Comparison of ENCODE assay signal across 7 cellular contexts in genomic region chr12:111600296-111600562, GRCh38. TPM values are rescaled to one million over a fixed set of nuclear protein-coding genes. Genes with fewer than 3 reads are reported as not detected.
DNase-seq lines count a peak whose midpoint lies in the region; ATAC-seq and TF ChIP-seq lines count a peak whose summit lies in the region.

No MANE protein-coding gene starts in this region.

- H3K9me3 ChIP-seq in iPS-15b (ENCODE audit: control insufficient read depth, insufficient read depth, low read length) = no peaks in the 10 kb centered on the region

- no peaks in the 10 kb centered on the region for H3K27me3 ChIP-seq in HL-60 (ENCODE audit: insufficient read depth, poor library complexity, severe bottlenecking)
- H3K27me3 ChIP-seq in iPS-15b (ENCODE audit: control insufficient read depth, insufficient read depth, low read length) = no peaks in the 10 kb centered on the region

- peaks cover 10% of the 10 kb centered on the region for H3K36me3 Mint-ChIP-seq in activated T-helper 17 cell treated with anti-CD3 and anti-CD28 coated beads, Interleukin-2, amount 50 U/mL, for 72 hours (ENCODE audit: low read depth)
- peaks cover 15% of the 10 kb centered on the region for H3K36me3 Mint-ChIP-seq in stimulated activated effector memory CD8-positive, alpha-beta T cell treated with anti-CD3 and anti-CD28 coated beads, Interleukin-12 subunit alpha, Interleukin-12 subunit beta, amount 100 ng/mL, for 72 hours

- no peaks in the 10 kb centered on the region for H3K27me3 Mint-ChIP-seq in activated T-helper 17 cell treated with anti-CD3 and anti-CD28 coated beads, Interleukin-2, amount 50 U/mL, for 72 hours

- H3K4me1 ChIP-seq in iPS-15b (ENCODE audit: control insufficient read depth, insufficient read depth, low read length) = peaks cover 8% of the 10 kb centered on the region

- peak overlapping the region; percentile 87 for H3K27ac Mint-ChIP-seq in activated T-helper 17 cell treated with anti-CD3 and anti-CD28 coated beads, Interleukin-2, amount 50 U/mL, for 72 hours
- H3K27ac Mint-ChIP-seq in stimulated activated effector memory CD8-positive, alpha-beta T cell treated with anti-CD3 and anti-CD28 coated beads, Interleukin-12 subunit alpha, Interleukin-12 subunit beta, amount 100 ng/mL, for 72 hours = peak overlapping the region; percentile 90

- H3K4me3 Mint-ChIP-seq in activated T-helper 17 cell treated with anti-CD3 and anti-CD28 coated beads, Interleukin-2, amount 50 U/mL, for 72 hours = peak overlapping the region; percentile 88
- H3K4me3 Mint-ChIP-seq in stimulated activated effector memory CD8-positive, alpha-beta T cell treated with anti-CD3 and anti-CD28 coated beads, Interleukin-12 subunit alpha, Interleukin-12 subunit beta, amount 100 ng/mL, for 72 hours = peak overlapping the region; percentile 85

- H3K4me3 ChIP-seq in HL-60 (replicated peaks; ENCODE audit: insufficient read depth, low read length) = peak overlapping the region; percentile 98
- H3K4me3 ChIP-seq in iPS-15b (ENCODE audit: low read depth, low read length) = peak overlapping the region; percentile 85

- H3K4me1 Mint-ChIP-seq in activated T-helper 17 cell treated with anti-CD3 and anti-CD28 coated beads, Interleukin-2, amount 50 U/mL, for 72 hours = peaks cover 11% of the 10 kb centered on the region
- peaks cover 22% of the 10 kb centered on the region for H3K4me1 Mint-ChIP-seq in stimulated activated effector memory CD8-positive, alpha-beta T cell treated with anti-CD3 and anti-CD28 coated beads, Interleukin-12 subunit alpha, Interleukin-12 subunit beta, amount 100 ng/mL, for 72 hours

- peak overlapping the region; percentile 91 for H3K27ac ChIP-seq in HL-60 (replicated peaks)

- no peaks in the 10 kb centered on the region for H3K9me3 Mint-ChIP-seq in activated T-helper 17 cell treated with anti-CD3 and anti-CD28 coated beads, Interleukin-2, amount 50 U/mL, for 72 hours
- H3K9me3 Mint-ChIP-seq in stimulated activated effector memory CD8-positive, alpha-beta T cell treated with anti-CD3 and anti-CD28 coated beads, Interleukin-12 subunit alpha, Interleukin-12 subunit beta, amount 100 ng/mL, for 72 hours = no peaks in the 10 kb centered on the region

- no peaks in the 10 kb centered on the region for H3K36me3 ChIP-seq in iPS-15b (ENCODE audit: control insufficient read depth, insufficient read depth, low read length)

- H3K9ac ChIP-seq in iPS-15b (ENCODE audit: low read depth, low read length) = peak overlapping the region; percentile 85

- TF ChIP-seq CTCF in HL-60 (IDR thresholded peaks at IDR 0.05; ENCODE audit: insufficient read depth, low read length) = no peak

- no peak for ATAC-seq in activated T-helper 17 cell treated with anti-CD3 and anti-CD28 coated beads, Interleukin-2, amount 50 U/mL, for 72 hours (replicated peaks)
- ATAC-seq in stimulated activated effector memory CD8-positive, alpha-beta T cell treated with anti-CD3 and anti-CD28 coated beads, Interleukin-12 subunit alpha, Interleukin-12 subunit beta, amount 100 ng/mL, for 72 hours = no peak
- ATAC-seq in HG03469 (IDR thresholded peaks at IDR 0.05; ENCODE audit: unreplicated experiment) (no peak), sciatic nerve (no peak)

- DNase-seq in HL-60 (ENCODE audit: low read depth in 1 of 2, low spot score in 1 of 2) = no peak
- no peak for DNase-seq in stimulated activated effector memory CD8-positive, alpha-beta T cell treated with anti-CD3 and anti-CD28 coated beads, Interleukin-12 subunit alpha, Interleukin-12 subunit beta, amount 100 ng/mL, for 72 hours (ENCODE audit: low spot score in 2 of 2)
- DNase-seq in NAMALWA (ENCODE audit: low spot score) = no peak
- no peak for DNase-seq in sciatic nerve (ENCODE audit: low spot score)

- intact Hi-C loops in sciatic nerve (cut with DNase I) = no loop called here

RNA-seq across cellular contexts. Expression of gene ATXN2, which starts 1.1 kb away (rescaled TPM):
- total RNA-seq in activated T-helper 17 cell treated with anti-CD3 and anti-CD28 coated beads, Interleukin-2, amount 50 U/mL, for 72 hours = 10 to 100 TPM; 40.4 to 54.7 TPM
- total RNA-seq in sciatic nerve = 105 TPM
